ENCODE assay signal across 25 cellular contexts in genomic region chr10:69934768-69935167, GRCh38.
DNase-seq lines count a peak whose midpoint lies in the region; TF ChIP-seq lines count a peak whose summit lies in the region.
"Had no signal": no experiment of that assay in that cellular context is flagged by ENCODE, and none has a peak within 500 bp of the region (broad histone marks: within the 10 kb centered on the region; RNA-seq: fewer than 3 reads in every experiment).

No MANE protein-coding gene starts in this region.

- no peaks in the 10 kb centered on the region for H4K20me1 ChIP-seq in H9 (ENCODE audit: control insufficient read depth, insufficient read depth, insufficient read length)

- peaks cover 7% of the 10 kb centered on the region for H3K27me3 Mint-ChIP-seq in H9 (ENCODE audit: low read depth)
- no peaks in the 10 kb centered on the region for H3K27me3 Mint-ChIP-seq in activated T-helper 2 cell treated with anti-CD3 and anti-CD28 coated beads, Interferon-gamma antibody, Interleukin-2, Interleukin-4, amounts not matched to agents 10 μg/mL and 5 μg/mL and 100 μg/mL, durations not matched to agents 14 hours and 24 hours and 36 hours (ENCODE audit: low read depth)

- H2BK12ac ChIP-seq in H9 (ENCODE audit: insufficient read length, low read depth, low read length) = no peak overlapping the region

- no peak overlapping the region for H3K9ac ChIP-seq in H9 (ENCODE audit: extremely low read depth, insufficient read length, low read length)
- H3K9ac ChIP-seq in SK-N-MC (ENCODE audit: insufficient read length) = peak overlapping the region; percentile 97

- no peak overlapping the region for H2BK20ac ChIP-seq in H9 (ENCODE audit: low read depth, low read length, poor library complexity, severe bottlenecking)

- H2AFZ ChIP-seq in H9 (ENCODE audit: low read length) = no peak overlapping the region

- no peaks in the 10 kb centered on the region for H3K36me3 Mint-ChIP-seq in H9 (ENCODE audit: insufficient read depth in 1 of 3, low read depth in 3 of 3)
- no peaks in the 10 kb centered on the region for H3K36me3 Mint-ChIP-seq in activated T-helper 2 cell treated with anti-CD3 and anti-CD28 coated beads, Interferon-gamma antibody, Interleukin-2, Interleukin-4, amounts not matched to agents 10 μg/mL and 5 μg/mL and 100 μg/mL, durations not matched to agents 14 hours and 24 hours and 36 hours (ENCODE audit: low read depth)
- H3K36me3 Mint-ChIP-seq: memory B cell; stimulated activated memory B cell treated with anti-CD40 and anti-IgM and Interleukin-4, amounts not matched to agents 10 μg/mL and 1 μg/mL and 100 μg/mL, for 72 hours had no signal

- H3K4me2 ChIP-seq in H9 (ENCODE audit: insufficient read depth, insufficient read length, low read length) = no peak overlapping the region

- H3K18ac ChIP-seq in H9 (ENCODE audit: insufficient read length, low read depth, low read length) = no peak overlapping the region

- no peaks in the 10 kb centered on the region for H3K23me2 ChIP-seq in H9 (ENCODE audit: insufficient read length, low read depth, low read length, poor library complexity, severe bottlenecking)

- no peak overlapping the region for H2AK5ac ChIP-seq in H9 (ENCODE audit: insufficient read length, low read length)

- H3K9me3 Mint-ChIP-seq in H9 = no peaks in the 10 kb centered on the region
- H3K9me3 Mint-ChIP-seq in activated T-helper 2 cell treated with anti-CD3 and anti-CD28 coated beads, Interferon-gamma antibody, Interleukin-2, Interleukin-4, amounts not matched to agents 10 μg/mL and 5 μg/mL and 100 μg/mL, durations not matched to agents 14 hours and 24 hours and 36 hours = no peaks in the 10 kb centered on the region
- H3K9me3 Mint-ChIP-seq: memory B cell; stimulated activated memory B cell treated with anti-CD40 and anti-IgM and Interleukin-4, amounts not matched to agents 10 μg/mL and 1 μg/mL and 100 μg/mL, for 72 hours had no signal

- no peak for DNase-seq in AG09309 (ENCODE audit: low read depth)
- DNase-seq in H9 = no peak
- DNase-seq in SK-N-MC (ENCODE audit: low read depth, low spot score) = no peak
- no peak for DNase-seq in foreskin fibroblast
- no peak for DNase-seq in islet precursor cell
- DNase-seq in NCI-H146 (lab: John Stamatoyannopoulos, UW) = no peak
- no peak for DNase-seq in activated CD4-positive, alpha-beta T cell treated with anti-CD3 and anti-CD28 coated beads for 48 hours
- no peak for DNase-seq in activated T-helper 2 cell treated with anti-CD3 and anti-CD28 coated beads, Interferon-gamma antibody, Interleukin-2, Interleukin-4, amounts not matched to agents 10 μg/mL and 5 μg/mL and 100 μg/mL, durations not matched to agents 14 hours and 24 hours and 36 hours (ENCODE audit: low spot score)
- DNase-seq: activated CD4-positive, alpha-beta T cell treated with anti-CD3 and anti-CD28 coated beads, Interleukin-2, amount 50 U/mL, for 48 hours; activated gamma-delta T cell; adrenal gland; AML-193; central memory CD4-positive, alpha-beta T cell; effector CD4-positive, alpha-beta T cell; EL; naive thymus-derived CD4-positive, alpha-beta T cell; NCI-H187 treated with DMSO at 0.1 percent for 48 hours; NCI-H2227 treated with DMSO at 0.1 percent for 48 hours; pancreas; sigmoid colon; T-helper 2 cell; WERI-Rb-1 had no signal

- no peak overlapping the region for H4K5ac ChIP-seq in H9 (ENCODE audit: insufficient read length, low read depth, low read length)

- no peak overlapping the region for H3K27ac ChIP-seq in H9 (ENCODE audit: insufficient read length, low read depth, low read length)
- H3K27ac ChIP-seq in SK-N-MC = peak overlapping the region; percentile 99
- H3K27ac ChIP-seq: adrenal gland, pancreas, sigmoid colon, thoracic aorta, WERI-Rb-1 had no signal

- H3K4me1 ChIP-seq in H9 (ENCODE audit: insufficient read depth, low read length) = no peaks in the 10 kb centered on the region
- H3K4me1 ChIP-seq: adrenal gland, pancreas, sigmoid colon had no signal

- no peak overlapping the region for H2BK15ac ChIP-seq in H9 (ENCODE audit: low read depth, low read length)

- H3K79me1 ChIP-seq in H9 (ENCODE audit: insufficient read depth, low read depth, low read length, poor library complexity, severe bottlenecking) = no peaks in the 10 kb centered on the region

- H3K4me3 ChIP-seq in AG09309 (ENCODE audit: control insufficient read depth, low read depth, low read length) = no peak overlapping the region
- H3K4me3 ChIP-seq in SK-N-MC = peak overlapping the region; percentile 86
- no peak overlapping the region for H3K4me3 ChIP-seq in foreskin fibroblast (ENCODE audit: low read depth in 1 of 2, low read length in 2 of 2)
- H3K4me3 ChIP-seq: adrenal gland, pancreas, sigmoid colon, thoracic aorta had no signal

- peaks cover 40% of the 10 kb centered on the region for H3K36me3 ChIP-seq in SK-N-MC (ENCODE audit: insufficient read depth, low read length)
- H3K36me3 ChIP-seq: adrenal gland, pancreas, sigmoid colon, thoracic aorta, WERI-Rb-1 had no signal

- no peak overlapping the region for H3K23ac ChIP-seq in H9 (ENCODE audit: insufficient read length, low read depth, low read length)

- H3K4ac ChIP-seq in H9 (ENCODE audit: low read depth, low read length) = no peak overlapping the region

- H3K27me3 ChIP-seq in H9 (ENCODE audit: insufficient read depth, low read length) = no peaks in the 10 kb centered on the region
- H3K27me3 ChIP-seq: adrenal gland, pancreas, sigmoid colon had no signal

- H3K4me3 Mint-ChIP-seq in H9 = no peak overlapping the region
- H3K4me3 Mint-ChIP-seq in activated T-helper 2 cell treated with anti-CD3 and anti-CD28 coated beads, Interferon-gamma antibody, Interleukin-2, Interleukin-4, amounts not matched to agents 10 μg/mL and 5 μg/mL and 100 μg/mL, durations not matched to agents 14 hours and 24 hours and 36 hours (ENCODE audit: low read depth) = no peak overlapping the region
- H3K4me3 Mint-ChIP-seq: memory B cell; naive thymus-derived CD4-positive, alpha-beta T cell; stimulated activated memory B cell treated with anti-CD40 and anti-IgM and Interleukin-4, amounts not matched to agents 10 μg/mL and 1 μg/mL and 100 μg/mL, for 72 hours had no signal

- H3T11ph ChIP-seq in H9 (ENCODE audit: low read length) = no peak overlapping the region

- no peak overlapping the region for H3K27ac Mint-ChIP-seq in H9
- no peak overlapping the region for H3K27ac Mint-ChIP-seq in activated T-helper 2 cell treated with anti-CD3 and anti-CD28 coated beads, Interferon-gamma antibody, Interleukin-2, Interleukin-4, amounts not matched to agents 10 μg/mL and 5 μg/mL and 100 μg/mL, durations not matched to agents 14 hours and 24 hours and 36 hours
- H3K27ac Mint-ChIP-seq: memory B cell; stimulated activated memory B cell treated with anti-CD40 and anti-IgM and Interleukin-4, amounts not matched to agents 10 μg/mL and 1 μg/mL and 100 μg/mL, for 72 hours had no signal

- H2BK5ac ChIP-seq in H9 (ENCODE audit: insufficient read length, low read length) = no peak overlapping the region

- no peak overlapping the region for H2BK120ac ChIP-seq in H9 (ENCODE audit: low read depth, low read length, poor library complexity, severe bottlenecking)

- peaks cover 0 to 1% of the 10 kb centered on the region in 2 experiments; a peak in 1 of 4 replicates for H3K4me1 Mint-ChIP-seq in H9
- H3K4me1 Mint-ChIP-seq in activated T-helper 2 cell treated with anti-CD3 and anti-CD28 coated beads, Interferon-gamma antibody, Interleukin-2, Interleukin-4, amounts not matched to agents 10 μg/mL and 5 μg/mL and 100 μg/mL, durations not matched to agents 14 hours and 24 hours and 36 hours (ENCODE audit: low read depth) = no peaks in the 10 kb centered on the region
- H3K4me1 Mint-ChIP-seq: memory B cell; naive thymus-derived CD4-positive, alpha-beta T cell; stimulated activated memory B cell treated with anti-CD40 and anti-IgM and Interleukin-4, amounts not matched to agents 10 μg/mL and 1 μg/mL and 100 μg/mL, for 72 hours had no signal

- H4K8ac ChIP-seq in H9 (replicated peaks; ENCODE audit: insufficient read length, low read depth, low read length) = no peak overlapping the region

- TF ChIP-seq CTCF in AG09309 (IDR thresholded peaks at IDR 0.05; ENCODE audit: control insufficient read depth, insufficient read depth, low read depth, low read length, missing control alignments) (peak; percentile 11), H9 (conservative IDR thresholded peaks at IDR 0.05) (peak; percentile 38; the same call in 1 of the 3 replicates), foreskin fibroblast (IDR thresholded peaks at IDR 0.05; ENCODE audit: low read depth, low read length) (peak; percentile 9)

- H4K91ac ChIP-seq in H9 (ENCODE audit: insufficient read length, low read depth, low read length) = no peak overlapping the region

- H3K14ac ChIP-seq in H9 (ENCODE audit: insufficient read depth, low read length) = no peak overlapping the region

- H3K9me3 ChIP-seq in H9 (ENCODE audit: control insufficient read depth, low read depth, low read length) (no peaks in the 10 kb centered on the region), SK-N-MC (ENCODE audit: low read depth, low read length) (no peaks in the 10 kb centered on the region)
- H3K9me3 ChIP-seq: adrenal gland, pancreas, sigmoid colon, thoracic aorta had no signal

- intact Hi-C loops in activated T-helper 2 cell treated with anti-CD3 and anti-CD28 coated beads, Interferon-gamma antibody, Interleukin-2, Interleukin-4, amounts not matched to agents 10 μg/mL and 5 μg/mL and 100 μg/mL, durations not matched to agents 14 hours and 24 hours and 36 hours (cut with micrococcal nuclease) = no loop called here

- H3K56ac ChIP-seq in H9 (ENCODE audit: insufficient read length, low read depth, low read length) = no peak overlapping the region

- H3K79me2 ChIP-seq in H9 (ENCODE audit: insufficient read depth, low read length) = no peaks in the 10 kb centered on the region

- no CpG with 5 or more reads among the region's 2 CpGs for WGBS in H9 (ENCODE audit: extremely low coverage, insufficient read length, low lambda C conversion rate)
